Comparison of ENCODE assay signal across 8 cellular contexts in genomic region chr6:125346143-125346925, GRCh38. TPM values are rescaled to one million over a fixed set of nuclear protein-coding genes. Genes with fewer than 3 reads are reported as not detected.
DNase-seq lines count a peak whose midpoint lies in the region; ATAC-seq, FAIRE-seq and TF ChIP-seq lines count a peak whose summit lies in the region.

No MANE protein-coding gene starts in this region.

- POLR2A ChIA-PET in HEK293T (lab: Yijun Ruan, JAX): no interaction called here

- H3K18ac ChIP-seq in H9 (ENCODE audit: insufficient read length, low read depth, low read length): no peak overlapping the region

- H2BK20ac ChIP-seq in H9 (ENCODE audit: low read depth, low read length, poor library complexity, severe bottlenecking): no peak overlapping the region

- H3K4me2 ChIP-seq in H9 (ENCODE audit: insufficient read depth, insufficient read length, low read length): no peak overlapping the region

- no peaks in the 10 kb centered on the region for H3K79me1 ChIP-seq in H9 (ENCODE audit: insufficient read depth, low read depth, low read length, poor library complexity, severe bottlenecking)

- no peak overlapping the region; the same call in 1 of the 2 replicates for H3K14ac ChIP-seq in H9 (ENCODE audit: insufficient read depth, low read length)

- H4K91ac ChIP-seq in H9 (ENCODE audit: insufficient read length, low read depth, low read length): no peak overlapping the region

- WGBS in H9 (ENCODE audit: extremely low coverage, insufficient read length, low lambda C conversion rate): no CpG with 5 or more reads among the region's 13 CpGs

- H3K27ac Mint-ChIP-seq in H9: peak overlapping the region in 1 of 3 experiments; percentile 78; a peak in 1 of 7 replicates

- H2BK12ac ChIP-seq in H9 (ENCODE audit: insufficient read length, low read depth, low read length): no peak overlapping the region

- ATAC-seq in GM18517 (IDR thresholded peaks at IDR 0.05; ENCODE audit: unreplicated experiment): peak; percentile 72

- H4K5ac ChIP-seq in H9 (ENCODE audit: insufficient read length, low read depth, low read length): no peak overlapping the region

- H3K9ac ChIP-seq in H9 (ENCODE audit: extremely low read depth, insufficient read length, low read length): no peak overlapping the region

- H3K9me3 ChIP-seq in H9 (ENCODE audit: control insufficient read depth, low read depth, low read length): no peaks in the 10 kb centered on the region

- no peak for FAIRE-seq in HTR-8/SVneo (lab: Jason Lieb, UNC)

- H2AK5ac ChIP-seq in H9 (ENCODE audit: insufficient read length, low read length): no peak overlapping the region

- H3K23ac ChIP-seq in H9 (ENCODE audit: insufficient read length, low read depth, low read length): no peak overlapping the region

- H3K56ac ChIP-seq in H9 (ENCODE audit: insufficient read length, low read depth, low read length): no peak overlapping the region

- no peak for TF ChIP-seq CTCF in H9 (conservative IDR thresholded peaks at IDR 0.05)

- H3T11ph ChIP-seq in H9 (ENCODE audit: low read length): no peak overlapping the region

- H3K27me3 Mint-ChIP-seq in H9 (ENCODE audit: low read depth): no peaks in the 10 kb centered on the region

- H3K4me3 Mint-ChIP-seq in H9: no peak overlapping the region

- H3K36me3 Mint-ChIP-seq in H9 (ENCODE audit: insufficient read depth in 1 of 3, low read depth in 3 of 3): no peaks in the 10 kb centered on the region

- H3K9me3 Mint-ChIP-seq in H9: no peaks in the 10 kb centered on the region

- H3K4ac ChIP-seq in H9 (ENCODE audit: low read depth, low read length): no peak overlapping the region

- H3K27me3 ChIP-seq in H9 (ENCODE audit: insufficient read depth, low read length): no peaks in the 10 kb centered on the region

- DNase-seq in H9: no peak
- DNase-seq in NCI-H2227 (lab: John Stamatoyannopoulos, UW; ENCODE audit: unreplicated experiment): peak; percentile 23
- DNase-seq in lung microvascular endothelial cell (ENCODE audit: low read depth in 2 of 2): peak; percentile 28 to 50
- DNase-seq in D341Med (ENCODE audit: low spot score): no peak
- no peak for DNase-seq in HEK293T (ENCODE audit: extremely low spot score)
- no peak for DNase-seq in globus pallidus (ENCODE audit: low spot score)
- no peak for DNase-seq in HTR-8/SVneo (ENCODE audit: insufficient read length, low spot score)

- CTCF ChIA-PET in HEK293T (lab: Yijun Ruan, JAX): no interaction called here

- H3K79me2 ChIP-seq in H9 (ENCODE audit: insufficient read depth, low read length): no peaks in the 10 kb centered on the region

- no peak overlapping the region for H2BK15ac ChIP-seq in H9 (ENCODE audit: low read depth, low read length)

- H3K4me1 Mint-ChIP-seq in H9: no peaks in the 10 kb centered on the region

- H3K4me1 ChIP-seq in H9 (ENCODE audit: insufficient read depth, low read length): no peaks in the 10 kb centered on the region

- H2BK5ac ChIP-seq in H9 (ENCODE audit: insufficient read length, low read length): no peak overlapping the region

- no peak overlapping the region for H3K27ac ChIP-seq in H9 (ENCODE audit: insufficient read length, low read depth, low read length)

- H2AFZ ChIP-seq in H9 (ENCODE audit: low read length): peak overlapping the region; percentile 25

- no peaks in the 10 kb centered on the region for H3K23me2 ChIP-seq in H9 (ENCODE audit: insufficient read length, low read depth, low read length, poor library complexity, severe bottlenecking)

- no peak overlapping the region for H2BK120ac ChIP-seq in H9 (ENCODE audit: low read depth, low read length, poor library complexity, severe bottlenecking)

- H4K8ac ChIP-seq in H9 (replicated peaks; ENCODE audit: insufficient read length, low read depth, low read length): no peak overlapping the region

- H4K20me1 ChIP-seq in H9 (ENCODE audit: control insufficient read depth, insufficient read depth, insufficient read length): no peaks in the 10 kb centered on the region

TF ChIP-seq in HEK293T, 16 proteins besides CTCF, POLR2A, EP300 and RAD21:
- no peak for TF ChIP-seq BHLHE40 (IDR thresholded peaks at IDR 0.05; ENCODE audit: borderline replicate concordance)
- no peak for TF ChIP-seq SUZ12 (IDR thresholded peaks at IDR 0.05)
- no peak for TF ChIP-seq FOXM1 (IDR thresholded peaks at IDR 0.05; ENCODE audit: borderline replicate concordance)
- no peak for TF ChIP-seq SP1 (IDR thresholded peaks at IDR 0.05)
- no peak for TF ChIP-seq ZNF384 (IDR thresholded peaks at IDR 0.05)
- no peak for TF ChIP-seq L3MBTL2 (conservative IDR thresholded peaks at IDR 0.05)
- no peak for TF ChIP-seq FOXK2 (IDR thresholded peaks at IDR 0.05)
- no peak for TF ChIP-seq HDGF (IDR thresholded peaks at IDR 0.05; ENCODE audit: borderline replicate concordance)
- TF ChIP-seq ARNT (IDR thresholded peaks at IDR 0.05): no peak
- no peak for TF ChIP-seq TARDBP (IDR thresholded peaks at IDR 0.05)
- no peak for TF ChIP-seq FOXA1 (IDR thresholded peaks at IDR 0.05)
- no peak for TF ChIP-seq NFRKB (IDR thresholded peaks at IDR 0.05)
- TF ChIP-seq ELF4 (IDR thresholded peaks at IDR 0.05): no peak
- no peak for TF ChIP-seq LEF1 (IDR thresholded peaks at IDR 0.05; ENCODE audit: borderline replicate concordance)
- TF ChIP-seq, protein P1, sequence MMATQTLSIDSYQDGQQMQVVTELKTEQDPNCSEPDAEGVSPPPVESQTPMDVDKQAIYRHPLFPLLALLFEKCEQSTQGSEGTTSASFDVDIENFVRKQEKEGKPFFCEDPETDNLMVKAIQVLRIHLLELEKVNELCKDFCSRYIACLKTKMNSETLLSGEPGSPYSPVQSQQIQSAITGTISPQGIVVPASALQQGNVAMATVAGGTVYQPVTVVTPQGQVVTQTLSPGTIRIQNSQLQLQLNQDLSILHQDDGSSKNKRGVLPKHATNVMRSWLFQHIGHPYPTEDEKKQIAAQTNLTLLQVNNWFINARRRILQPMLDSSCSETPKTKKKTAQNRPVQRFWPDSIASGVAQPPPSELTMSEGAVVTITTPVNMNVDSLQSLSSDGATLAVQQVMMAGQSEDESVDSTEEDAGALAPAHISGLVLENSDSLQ (IDR thresholded peaks at IDR 0.05): no peak
- no peak for TF ChIP-seq CTBP1 (IDR thresholded peaks at IDR 0.05; ENCODE audit: borderline replicate concordance)
TF ChIP-seq in HEK293T: peak in this region for 0.

RNA-seq across cellular contexts. Expression of gene HDDC2, which starts 44.6 kb away (rescaled TPM):
- 76.4 and 77.8 TPM in 2 replicates for total RNA-seq in H9 (2021)
- 3.4 and 4.1 TPM in 2 replicates for total RNA-seq in lung microvascular endothelial cell

Comparison
In these comparisons a context has a peak if more than half of its experiments do, and no peak if none do; other contexts are left out.
1. DNase-seq: peak in NCI-H2227 (single experiment) and lung microvascular endothelial cell (2 of 2); none in H9 (single experiment), D341Med (single experiment), HEK293T (single experiment), globus pallidus (single experiment) and HTR-8/SVneo (single experiment).
2. RNA of gene HDDC2, which starts 44.6 kb away (total RNA-seq): 76.4 to 77.8 TPM in H9; 3.4 to 4.1 TPM in lung microvascular endothelial cell; every median in the first group is over 10 times any median in the second.